In genomic region chr11:92432515-92432914, GRCh38 we compare ENCODE assay signal across 35 cellular contexts.
DNase-seq lines count a peak whose midpoint lies in the region; ATAC-seq, FAIRE-seq and TF ChIP-seq lines count a peak whose summit lies in the region.
"Had no signal": no experiment of that assay in that cellular context is flagged by ENCODE, and none has a peak within 500 bp of the region (broad histone marks: within the 10 kb centered on the region; RNA-seq: fewer than 3 reads in every experiment).

No MANE protein-coding gene starts in this region.

- no peak overlapping the region for H4K91ac ChIP-seq in neuronal stem cell (ENCODE audit: low read depth, low read length, poor library complexity)

- no peak overlapping the region for H3K4ac ChIP-seq in neuronal stem cell (ENCODE audit: low read length)

- H2AFZ ChIP-seq in neuronal stem cell (ENCODE audit: low read length) = no peak overlapping the region

- H3K4me1 Mint-ChIP-seq in endodermal cell (no peaks in the 10 kb centered on the region), immature natural killer cell (no peaks in the 10 kb centered on the region)
- H3K4me1 Mint-ChIP-seq: B cell; CD14-positive monocyte; CD4-positive, alpha-beta memory T cell; CD4-positive, CD25-positive, alpha-beta regulatory T cell; CD8-positive, alpha-beta memory T cell had no signal

- no peak overlapping the region for H3K27ac Mint-ChIP-seq in endodermal cell
- no peak overlapping the region for H3K27ac Mint-ChIP-seq in immature natural killer cell
- H3K27ac Mint-ChIP-seq: B cell; CD14-positive monocyte; CD4-positive, alpha-beta memory T cell; CD4-positive, alpha-beta T cell; CD4-positive, CD25-positive, alpha-beta regulatory T cell; CD8-positive, alpha-beta memory T cell; CD8-positive, alpha-beta T cell had no signal

- no peak overlapping the region for H3K14ac ChIP-seq in neuronal stem cell (ENCODE audit: low read length)

- H3K4me3 Mint-ChIP-seq in endodermal cell (no peak overlapping the region), immature natural killer cell (no peak overlapping the region)
- H3K4me3 Mint-ChIP-seq: B cell; CD14-positive monocyte; CD4-positive, alpha-beta memory T cell; CD4-positive, alpha-beta T cell; CD4-positive, CD25-positive, alpha-beta regulatory T cell; CD8-positive, alpha-beta memory T cell; CD8-positive, alpha-beta T cell had no signal

- H3K4me2 ChIP-seq in neuronal stem cell (ENCODE audit: insufficient read depth, low read length, poor library complexity, severe bottlenecking) = no peak overlapping the region
- H3K4me2 ChIP-seq: A549; BLaER1; BLaER1 treated with 17β-estradiol and CSF1 and Interleukin-3, amounts not matched to agents 10 nM and 100 nM had no signal

- H3K9me3 ChIP-seq in endodermal cell (ENCODE audit: control insufficient read depth, low read length) (no peaks in the 10 kb centered on the region), kidney (ENCODE audit: control insufficient read depth in 1 of 2, low read length in 2 of 2) (peaks cover 0 to 2% of the 10 kb centered on the region in 2 donors), neuronal stem cell (replicated peaks in 1 of 2; ENCODE audit: control insufficient read depth in 2 of 2, insufficient read depth in 1 of 2, low read depth in 1 of 2, low read length in 2 of 2) (peaks cover 0 to 20% of the 10 kb centered on the region in 2 donors), ovary (no peaks in the 10 kb centered on the region)
- H3K9me3 ChIP-seq: A549, BE2C, Caco-2 had no signal

- H3K27ac ChIP-seq in endodermal cell (ENCODE audit: low read depth, low read length) (no peak overlapping the region), kidney (ENCODE audit: low read depth in 2 of 2, low read length in 2 of 2) (no peak overlapping the region), neuronal stem cell (replicated peaks; ENCODE audit: low read length) (no peak overlapping the region), ovary (no peak overlapping the region)
- H3K27ac ChIP-seq: 22Rv1; A549; BLaER1; BLaER1 treated with 17β-estradiol and CSF1 and Interleukin-3, amounts not matched to agents 10 nM and 100 nM; C4-2B had no signal

- H3K27me3 ChIP-seq in endodermal cell (ENCODE audit: control insufficient read depth, insufficient read depth, low read length, poor library complexity, severe bottlenecking) (no peaks in the 10 kb centered on the region), neuronal stem cell (ENCODE audit: control insufficient read depth in 3 of 3, insufficient read depth in 3 of 3, low read depth in 1 of 3, low read length in 3 of 3) (no peaks in the 10 kb centered on the region), ovary (no peaks in the 10 kb centered on the region)
- H3K27me3 ChIP-seq: BE2C; BLaER1; BLaER1 treated with 17β-estradiol and CSF1 and Interleukin-3, amounts not matched to agents 10 nM and 100 nM had no signal

- no peak overlapping the region for H2BK120ac ChIP-seq in neuronal stem cell (ENCODE audit: low read depth, low read length)

- H3K36me3 Mint-ChIP-seq in endodermal cell (ENCODE audit: low read depth) (peaks cover 1% of the 10 kb centered on the region), immature natural killer cell (peaks cover 0 to 6% (median 3%) of the 10 kb centered on the region in 3 donors)
- H3K36me3 Mint-ChIP-seq: CD14-positive monocyte; CD4-positive, alpha-beta memory T cell; CD4-positive, CD25-positive, alpha-beta regulatory T cell; CD8-positive, alpha-beta memory T cell; CD8-positive, alpha-beta T cell had no signal

- no peaks in the 10 kb centered on the region for H3K36me3 ChIP-seq in endodermal cell (ENCODE audit: control insufficient read depth, insufficient read depth, low read length)
- no peaks in the 10 kb centered on the region for H3K36me3 ChIP-seq in kidney (ENCODE audit: control insufficient read depth in 1 of 2, insufficient read depth in 2 of 2, low read length in 2 of 2)
- H3K36me3 ChIP-seq in neuronal stem cell (replicated peaks in 1 of 2; ENCODE audit: control insufficient read depth in 2 of 2, insufficient read depth in 2 of 2, low read length in 2 of 2) = peaks cover 0 to 7% of the 10 kb centered on the region in 2 donors
- no peaks in the 10 kb centered on the region for H3K36me3 ChIP-seq in ovary
- H3K36me3 ChIP-seq: BE2C; BLaER1; BLaER1 treated with 17β-estradiol and CSF1 and Interleukin-3, amounts not matched to agents 10 nM and 100 nM had no signal

- TF ChIP-seq EP300 in ovary (IDR thresholded peaks at IDR 0.05) = no peak

- H3K27me3 Mint-ChIP-seq in endodermal cell (ENCODE audit: insufficient read depth) = no peaks in the 10 kb centered on the region
- no peaks in the 10 kb centered on the region for H3K27me3 Mint-ChIP-seq in immature natural killer cell (ENCODE audit: low read depth in 3 of 3)
- H3K27me3 Mint-ChIP-seq: B cell; CD4-positive, alpha-beta memory T cell; CD4-positive, alpha-beta T cell; CD4-positive, CD25-positive, alpha-beta regulatory T cell; CD8-positive, alpha-beta memory T cell had no signal

- no peak overlapping the region for H2BK15ac ChIP-seq in neuronal stem cell (ENCODE audit: low read length)

- H2BK5ac ChIP-seq in neuronal stem cell (ENCODE audit: low read length) = no peak overlapping the region

- TF ChIP-seq POLR2A in ovary (IDR thresholded peaks at IDR 0.05) = no peak

- DNase-seq in endodermal cell (no peak), kidney (peak; percentile 62), neuronal stem cell (ENCODE audit: low spot score) (no peak), ovary (no peak), immature natural killer cell (no peak)
- DNase-seq: 8988T; ACHN; AML-193; BE2C; C1 segment of cervical spinal cord; Caco-2; Calu3; CD4-positive, alpha-beta memory T cell; CD4-positive, alpha-beta T cell; CD4-positive, CD25-positive, alpha-beta regulatory T cell; CD8-positive, alpha-beta memory T cell; CD8-positive, alpha-beta T cell; COR-L47; DMS 273 treated with DMSO at 0.1 percent for 48 hours; DMS153; DMS53; DMS79; DMS79 treated with DMSO at 0.1 percent for 48 hours; DND-41; EL had no signal

- ATAC-seq in GM21717 (IDR thresholded peaks at IDR 0.05; ENCODE audit: unreplicated experiment) = no peak
- ATAC-seq: A549; CD8-positive, alpha-beta T cell had no signal

- no peaks in the 10 kb centered on the region for H3K79me1 ChIP-seq in neuronal stem cell (ENCODE audit: low read depth, low read length)

- no peak overlapping the region for H4K8ac ChIP-seq in neuronal stem cell (ENCODE audit: low read depth, low read length)

- no peak overlapping the region for H2AK5ac ChIP-seq in neuronal stem cell (ENCODE audit: low read depth, low read length)

- no peak overlapping the region for H2BK12ac ChIP-seq in neuronal stem cell (ENCODE audit: low read length)

- H3K9ac ChIP-seq in endodermal cell (ENCODE audit: extremely low read depth, low read length, poor library complexity, severe bottlenecking) (no peak overlapping the region), kidney (ENCODE audit: low read length in 2 of 2) (no peak overlapping the region), neuronal stem cell (ENCODE audit: low read depth, low read length, poor library complexity) (peak overlapping the region; percentile 57)
- H3K9ac ChIP-seq: BLaER1; BLaER1 treated with 17β-estradiol and CSF1 and Interleukin-3, amounts not matched to agents 10 nM and 100 nM had no signal

- intact Hi-C loops in kidney (cut with DNase I) (no loop called here), ovary (cut with DNase I) (no loop called here)

- H3K9me3 Mint-ChIP-seq in endodermal cell (peaks cover 16% of the 10 kb centered on the region), immature natural killer cell (peaks cover 2 to 31% (median 15%) of the 10 kb centered on the region in 6 donors)
- H3K9me3 Mint-ChIP-seq: CD8-positive, alpha-beta T cell had no signal

- no peak for FAIRE-seq in kidney (lab: Jason Lieb, UNC)
- FAIRE-seq: A204.1, A549, D721Med had no signal

- H3K18ac ChIP-seq in neuronal stem cell (ENCODE audit: low read length) = peak overlapping the region; percentile 63

- WGBS in endodermal cell (ENCODE audit: insufficient coverage in 1 of 2, insufficient read length in 1 of 2), 2 experiments = 89 to 98% methylated on average over 4 of the region's 4 CpGs
- no CpG with 5 or more reads among the region's 4 CpGs for WGBS in neuronal stem cell (ENCODE audit: extremely low coverage in 2 of 2, insufficient read length in 2 of 2, insufficient replicate concordance in 1 of 2), 2 donors
- WGBS in ovary, 3 donors = 63 to 76% (median 64%) methylated on average over 4 of the region's 4 CpGs

- TF ChIP-seq CTCF in endodermal cell (conservative IDR thresholded peaks at IDR 0.05) (peak; percentile 19), kidney (IDR thresholded peaks at IDR 0.05; ENCODE audit: borderline replicate concordance, extremely low read depth, insufficient read depth) (no peak), ovary (IDR thresholded peaks at IDR 0.05) (no peak)

- H3K23ac ChIP-seq in neuronal stem cell (ENCODE audit: low read depth, low read length, poor library complexity) = no peak overlapping the region

- no peaks in the 10 kb centered on the region for H3K4me1 ChIP-seq in endodermal cell (ENCODE audit: control insufficient read depth, insufficient read depth, low read length)
- no peaks in the 10 kb centered on the region for H3K4me1 ChIP-seq in kidney (ENCODE audit: control insufficient read depth in 1 of 2, insufficient read depth in 1 of 2, low read depth in 1 of 2, low read length in 2 of 2)
- no peaks in the 10 kb centered on the region for H3K4me1 ChIP-seq in neuronal stem cell (ENCODE audit: control insufficient read depth in 2 of 2, insufficient read depth in 1 of 2, low read depth in 1 of 2, low read length in 2 of 2)
- no peaks in the 10 kb centered on the region for H3K4me1 ChIP-seq in ovary (ENCODE audit: insufficient read depth)
- H3K4me1 ChIP-seq: A549; BE2C; BLaER1; BLaER1 treated with 17β-estradiol and CSF1 and Interleukin-3, amounts not matched to agents 10 nM and 100 nM; Caco-2 had no signal

- H3K4me3 ChIP-seq in endodermal cell (ENCODE audit: low read length) (no peak overlapping the region), kidney (ENCODE audit: low read length in 2 of 2) (no peak overlapping the region), neuronal stem cell (ENCODE audit: low read length in 2 of 2) (no peak overlapping the region), ovary (no peak overlapping the region)
- H3K4me3 ChIP-seq: A549; BLaER1; BLaER1 treated with 17β-estradiol and CSF1 and Interleukin-3, amounts not matched to agents 10 nM and 100 nM had no signal
